In the genomic region with DNA sequence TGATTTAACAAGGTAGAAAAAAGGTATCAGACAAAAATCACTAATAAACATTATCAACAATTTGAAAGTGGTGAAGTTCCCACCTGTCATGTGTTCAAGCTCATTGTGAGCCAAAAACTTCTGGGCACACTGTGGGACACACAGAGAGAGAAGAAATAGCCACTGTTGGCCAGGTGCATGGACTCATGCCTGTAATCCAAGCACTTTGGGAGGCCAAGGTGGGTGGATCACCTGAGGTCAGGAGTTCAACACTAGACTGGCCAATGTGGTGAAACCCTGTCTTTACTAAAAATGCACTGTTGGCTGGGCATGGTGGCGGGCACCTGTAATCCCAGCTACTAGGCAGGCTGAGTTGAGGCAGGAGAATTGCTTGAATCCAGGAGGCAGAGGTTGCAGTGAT, we compare ENCODE assay signal across 35 cellular contexts.
"Had no signal": no experiment of that assay in that cellular context is flagged by ENCODE, and none has a peak within 500 bp of the region (broad histone marks: within the 10 kb centered on the region; RNA-seq: fewer than 3 reads in every experiment).

No MANE protein-coding gene starts in this region.

- H3K4me1 Mint-ChIP-seq: activated naive CD4-positive, alpha-beta T cell treated with anti-CD3 and anti-CD28 coated beads, Interleukin-2, amount 10 ng/mL, durations not matched to agents 7 days and 5 days; activated naive CD4-positive, alpha-beta T cell treated with anti-CD3 and anti-CD28 coated beads, Interleukin-2, amount 50 U/mL, for 24 hours; activated naive CD8-positive, alpha-beta T cell treated with anti-CD3 and anti-CD28 coated beads for 36 hours; activated naive CD8-positive, alpha-beta T cell treated with anti-CD3 and anti-CD28 coated beads, Interleukin-2, amount 10 ng/mL, durations not matched to agents 7 days and 5 days; activated naive CD8-positive, alpha-beta T cell treated with anti-CD3 and anti-CD28 coated beads, Interleukin-2, amount 50 U/mL, for 24 hours; activated T-helper 17 cell treated with anti-CD3 and anti-CD28 coated beads, Interleukin-2, amount 50 U/mL, for 72 hours; central memory CD8-positive, alpha-beta T cell had no signal

- H3K27ac Mint-ChIP-seq: activated naive CD4-positive, alpha-beta T cell treated with anti-CD3 and anti-CD28 coated beads for 36 hours; activated naive CD4-positive, alpha-beta T cell treated with anti-CD3 and anti-CD28 coated beads, Interleukin-2, amount 10 ng/mL, durations not matched to agents 7 days and 5 days; activated naive CD4-positive, alpha-beta T cell treated with anti-CD3 and anti-CD28 coated beads, Interleukin-2, amount 50 U/mL, for 24 hours; activated naive CD4-positive, alpha-beta T cell treated with anti-CD3 and anti-CD28 coated beads, Interleukin-2, amount 50 U/mL, for 72 hours; activated naive CD8-positive, alpha-beta T cell; activated naive CD8-positive, alpha-beta T cell treated with anti-CD3 and anti-CD28 coated beads for 36 hours; activated naive CD8-positive, alpha-beta T cell treated with anti-CD3 and anti-CD28 coated beads, Interleukin-2, amount 10 ng/mL, durations not matched to agents 7 days and 5 days; activated naive CD8-positive, alpha-beta T cell treated with anti-CD3 and anti-CD28 coated beads, Interleukin-2, amount 50 U/mL, for 24 hours; activated T-cell treated with anti-CD3 and anti-CD28 coated beads, Interleukin-2, amount 50 U/mL, for 24 hours; activated T-cell treated with anti-CD3 and anti-CD28 coated beads, Interleukin-2, amount 50 U/mL, for 72 hours; activated T-helper 1 cell treated with anti-CD3 and anti-CD28 coated beads, Interleukin-12 subunit alpha, Interleukin-12 subunit beta, Interleukin-2, Interleukin-4 antibody, amounts not matched to agents 30 ng/mL and 10 ng/mL and 1 ng/mL, durations not matched to agents 14 hours and 24 hours and 36 hours; activated T-helper 17 cell treated with anti-CD3 and anti-CD28 coated beads, Interleukin-2, amount 50 U/mL, for 72 hours; activated T-helper 2 cell treated with anti-CD3 and anti-CD28 coated beads, Interferon-gamma antibody, Interleukin-2, Interleukin-4, amounts not matched to agents 10 μg/mL and 5 μg/mL and 100 μg/mL, durations not matched to agents 14 hours and 24 hours and 36 hours; brain had no signal

- DNase-seq: activated effector memory CD4-positive, alpha-beta T cell treated with anti-CD3 and anti-CD28 coated beads, Interleukin-2, amount 50 U/mL, for 16 hours; activated effector memory CD4-positive, alpha-beta T cell treated with Interleukin-2 at 50 U/mL for 16 hours; activated gamma-delta T cell; activated gamma-delta T cell treated with Interleukin-2 at 50 U/mL for 16 hours; activated naive CD4-positive, alpha-beta T cell; activated naive CD4-positive, alpha-beta T cell treated with anti-CD3 and anti-CD28 coated beads for 36 hours; activated naive CD4-positive, alpha-beta T cell treated with anti-CD3 and anti-CD28 coated beads, Interleukin-2, amount 10 ng/mL, durations not matched to agents 7 days and 5 days; activated naive CD4-positive, alpha-beta T cell treated with anti-CD3 and anti-CD28 coated beads, Interleukin-2, amount 50 U/mL, for 16 hours; activated naive CD4-positive, alpha-beta T cell treated with Interleukin-2 at 50 U/mL for 16 hours; activated naive CD8-positive, alpha-beta T cell treated with anti-CD3 and anti-CD28 coated beads for 36 hours; activated naive CD8-positive, alpha-beta T cell treated with anti-CD3 and anti-CD28 coated beads, Interleukin-2, amount 10 ng/mL, durations not matched to agents 7 days and 5 days; activated naive CD8-positive, alpha-beta T cell treated with anti-CD3 and anti-CD28 coated beads, Interleukin-2, amount 50 U/mL, for 24 hours; activated T-cell treated with anti-CD3 and anti-CD28 coated beads, Interleukin-2, amount 50 U/mL, for 1 hour; activated T-cell treated with anti-CD3 and anti-CD28 coated beads, Interleukin-2, amount 50 U/mL, for 24 hours; activated T-cell treated with anti-CD3 and anti-CD28 coated beads, Interleukin-2, amount 50 U/mL, for 4 hours; activated T-cell treated with anti-CD3 and anti-CD28 coated beads, Interleukin-2, amount 50 U/mL, for 48 hours; activated T-cell treated with anti-CD3 and anti-CD28 coated beads, Interleukin-2, amount 50 U/mL, for 72 hours; adrenal gland; amniotic stem cell; amygdala; anterior cingulate cortex; aorta; body of pancreas; brain microvascular endothelial cell; caudate nucleus; central memory CD4-positive, alpha-beta T cell; cerebellar nuclear complex had no signal

- H3K4me3 Mint-ChIP-seq: activated naive CD4-positive, alpha-beta T cell treated with anti-CD3 and anti-CD28 coated beads for 36 hours; activated naive CD4-positive, alpha-beta T cell treated with anti-CD3 and anti-CD28 coated beads, Interleukin-2, amount 10 ng/mL, durations not matched to agents 7 days and 5 days; activated naive CD4-positive, alpha-beta T cell treated with anti-CD3 and anti-CD28 coated beads, Interleukin-2, amount 50 U/mL, for 24 hours; activated naive CD8-positive, alpha-beta T cell; activated naive CD8-positive, alpha-beta T cell treated with anti-CD3 and anti-CD28 coated beads for 36 hours; activated naive CD8-positive, alpha-beta T cell treated with anti-CD3 and anti-CD28 coated beads, Interleukin-2, amount 10 ng/mL, durations not matched to agents 7 days and 5 days; activated naive CD8-positive, alpha-beta T cell treated with anti-CD3 and anti-CD28 coated beads, Interleukin-2, amount 50 U/mL, for 24 hours; activated T-cell treated with anti-CD3 and anti-CD28 coated beads, Interleukin-2, amount 50 U/mL, for 24 hours; activated T-cell treated with anti-CD3 and anti-CD28 coated beads, Interleukin-2, amount 50 U/mL, for 4 hours; activated T-cell treated with anti-CD3 and anti-CD28 coated beads, Interleukin-2, amount 50 U/mL, for 72 hours; activated T-helper 1 cell treated with anti-CD3 and anti-CD28 coated beads, Interleukin-12 subunit alpha, Interleukin-12 subunit beta, Interleukin-2, Interleukin-4 antibody, amounts not matched to agents 30 ng/mL and 10 ng/mL and 1 ng/mL, durations not matched to agents 14 hours and 24 hours and 36 hours; activated T-helper 17 cell treated with anti-CD3 and anti-CD28 coated beads, Interleukin-2, amount 50 U/mL, for 72 hours; brain; central memory CD8-positive, alpha-beta T cell had no signal

- H3K36me3 Mint-ChIP-seq: activated naive CD4-positive, alpha-beta T cell treated with anti-CD3 and anti-CD28 coated beads, Interleukin-2, amount 10 ng/mL, durations not matched to agents 7 days and 5 days; activated naive CD4-positive, alpha-beta T cell treated with anti-CD3 and anti-CD28 coated beads, Interleukin-2, amount 50 U/mL, for 24 hours; activated naive CD4-positive, alpha-beta T cell treated with anti-CD3 and anti-CD28 coated beads, Interleukin-2, amount 50 U/mL, for 72 hours; activated naive CD8-positive, alpha-beta T cell; activated naive CD8-positive, alpha-beta T cell treated with anti-CD3 and anti-CD28 coated beads for 36 hours; activated naive CD8-positive, alpha-beta T cell treated with anti-CD3 and anti-CD28 coated beads, Interleukin-2, amount 10 ng/mL, durations not matched to agents 7 days and 5 days; brain had no signal

- H3K27me3 Mint-ChIP-seq: activated naive CD4-positive, alpha-beta T cell treated with anti-CD3 and anti-CD28 coated beads, Interleukin-2, amount 10 ng/mL, durations not matched to agents 7 days and 5 days; activated naive CD4-positive, alpha-beta T cell treated with anti-CD3 and anti-CD28 coated beads, Interleukin-2, amount 50 U/mL, for 24 hours; activated naive CD8-positive, alpha-beta T cell; activated naive CD8-positive, alpha-beta T cell treated with anti-CD3 and anti-CD28 coated beads for 36 hours; activated naive CD8-positive, alpha-beta T cell treated with anti-CD3 and anti-CD28 coated beads, Interleukin-2, amount 10 ng/mL, durations not matched to agents 7 days and 5 days; activated naive CD8-positive, alpha-beta T cell treated with anti-CD3 and anti-CD28 coated beads, Interleukin-2, amount 50 U/mL, for 24 hours; activated T-cell treated with anti-CD3 and anti-CD28 coated beads, Interleukin-2, amount 50 U/mL, for 24 hours; activated T-helper 17 cell treated with anti-CD3 and anti-CD28 coated beads, Interleukin-2, amount 50 U/mL, for 72 hours; central memory CD8-positive, alpha-beta T cell had no signal

- ATAC-seq: activated naive CD4-positive, alpha-beta T cell treated with anti-CD3 and anti-CD28 coated beads, Interleukin-2, amount 50 U/mL, for 72 hours; activated naive CD8-positive, alpha-beta T cell treated with anti-CD3 and anti-CD28 coated beads, Interleukin-2, amount 50 U/mL, for 24 hours; activated T-cell treated with anti-CD3 and anti-CD28 coated beads, Interleukin-2, amount 50 U/mL, for 4 hours; activated T-cell treated with anti-CD3 and anti-CD28 coated beads, Interleukin-2, amount 50 U/mL, for 72 hours; activated T-helper 17 cell treated with anti-CD3 and anti-CD28 coated beads, Interleukin-2, amount 50 U/mL, for 72 hours; body of pancreas had no signal

- H3K9me3 Mint-ChIP-seq: activated naive CD8-positive, alpha-beta T cell treated with anti-CD3 and anti-CD28 coated beads for 36 hours; activated T-cell treated with anti-CD3 and anti-CD28 coated beads, Interleukin-2, amount 50 U/mL, for 4 hours; brain had no signal
